9 cellular contexts compared by ENCODE assay signal in the genomic region with DNA sequence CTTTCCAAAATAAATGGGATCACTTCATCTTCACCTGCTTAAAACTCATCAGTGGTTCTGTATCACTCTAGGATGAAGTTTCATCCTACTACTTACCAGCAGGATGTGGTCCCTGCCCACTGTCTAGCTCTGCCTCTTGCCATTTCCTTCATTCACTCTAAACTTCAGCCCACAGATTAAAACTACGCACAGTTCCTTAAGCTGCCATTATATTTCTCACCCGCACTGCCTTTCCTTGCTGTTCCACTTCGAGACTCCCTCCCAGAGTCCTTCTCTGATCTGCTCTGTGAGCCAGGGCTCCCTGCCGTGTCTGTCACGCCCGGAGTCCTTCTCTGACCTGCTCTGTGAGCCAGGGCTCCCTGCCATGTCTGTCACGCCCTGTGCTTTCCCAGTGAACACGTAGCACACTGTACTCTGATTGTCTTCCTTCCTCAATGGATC.
DNase-seq lines count a peak whose midpoint lies in the region; ATAC-seq lines count a peak whose summit lies in the region.
"Had no signal": no experiment of that assay in that cellular context is flagged by ENCODE, and none has a peak within 500 bp of the region (broad histone marks: within the 10 kb centered on the region; RNA-seq: fewer than 3 reads in every experiment).

No MANE protein-coding gene starts in this region.

- H3K4me3 ChIP-seq in subcutaneous abdominal adipose tissue (ENCODE audit: low read depth in 1 of 5, low read length in 5 of 5): peak overlapping the region in 3 of 5 donors; percentile 1 to 16 (median 11)

- H3K27me3 ChIP-seq in subcutaneous abdominal adipose tissue (ENCODE audit: control insufficient read depth in 5 of 5, insufficient read depth in 4 of 5, low read length in 5 of 5): no peaks in the 10 kb centered on the region

- H3K36me3 ChIP-seq in subcutaneous abdominal adipose tissue (ENCODE audit: control insufficient read depth in 5 of 5, insufficient read depth in 5 of 5, low read length in 5 of 5): peaks cover 0 to 5% (median 3%) of the 10 kb centered on the region in 5 donors

- H3K9me3 ChIP-seq in subcutaneous abdominal adipose tissue (ENCODE audit: control insufficient read depth in 5 of 5, low read length in 5 of 5): no peaks in the 10 kb centered on the region

- peak overlapping the region in 2 of 5 donors; percentile 11 to 36 for H3K9ac ChIP-seq in subcutaneous abdominal adipose tissue (ENCODE audit: low read length in 5 of 5)

- peak; percentile 71 to 88 for ATAC-seq in activated CD4-positive, CD25-positive, alpha-beta regulatory T cell treated with anti-CD3 and anti-CD28 coated beads, Interleukin-2, amount 50 U/mL, for 24 hours
- no peak for ATAC-seq in GM21786 (IDR thresholded peaks at IDR 0.05; ENCODE audit: unreplicated experiment)

- H3K27ac ChIP-seq in subcutaneous abdominal adipose tissue (ENCODE audit: low read depth, low read length): peak overlapping the region; percentile 46

- no peak for DNase-seq in activated CD4-positive, CD25-positive, alpha-beta regulatory T cell treated with anti-CD3 and anti-CD28 coated beads, Interleukin-2, amount 50 U/mL, for 72 hours
- DNase-seq in activated effector memory CD4-positive, alpha-beta T cell treated with anti-CD3 and anti-CD28 coated beads, Interleukin-2, amount 50 U/mL, for 16 hours: peak; percentile 67
- DNase-seq in kidney glomerular epithelial cell (lab: John Stamatoyannopoulos, UW): peak; percentile 38
- DNase-seq in stimulated activated CD4-positive, alpha-beta T cell treated with anti-CD3 and anti-CD28 coated beads, Interleukin-1b, Interleukin-23, amount 100 ng/mL, for 48 hours: no peak
- DNase-seq in NCI-H1105 (lab: John Stamatoyannopoulos, UW): no peak
- DNase-seq: hippocampal formation had no signal

- H3K4me1 ChIP-seq in subcutaneous abdominal adipose tissue (ENCODE audit: control insufficient read depth in 5 of 5, insufficient read depth in 5 of 5, low read length in 5 of 5): peaks cover 14 to 43% (median 33%) of the 10 kb centered on the region in 5 donors

Comparison
In these comparisons a context has a peak if more than half of its experiments do, and no peak if none do; other contexts are left out.
1. DNase-seq: peak in activated effector memory CD4-positive, alpha-beta T cell treated with anti-CD3 and anti-CD28 coated beads, Interleukin-2, amount 50 U/mL, for 16 hours (single experiment) and kidney glomerular epithelial cell (single experiment); none in activated CD4-positive, CD25-positive, alpha-beta regulatory T cell treated with anti-CD3 and anti-CD28 coated beads, Interleukin-2, amount 50 U/mL, for 72 hours (single experiment), stimulated activated CD4-positive, alpha-beta T cell treated with anti-CD3 and anti-CD28 coated beads, Interleukin-1b, Interleukin-23, amount 100 ng/mL, for 48 hours (single experiment) and NCI-H1105 (single experiment).